18 cellular contexts compared by ENCODE assay signal in genomic region chr4:3255611-3256186, GRCh38. TPM values are rescaled to one million over a fixed set of nuclear protein-coding genes. Genes with fewer than 3 reads are reported as not detected.
A peak's percentile ranks its signal among the peaks of the same experiment; 100 is the strongest.
DNase-seq lines count a peak whose midpoint lies in the region; ATAC-seq and TF ChIP-seq lines count a peak whose summit lies in the region.
"Had no signal": no experiment of that assay in that cellular context is flagged by ENCODE, and none has a peak within 500 bp of the region (broad histone marks: within the 10 kb centered on the region; RNA-seq: fewer than 3 reads in every experiment).

No MANE protein-coding gene starts in this region.

- TF ChIP-seq EP300 in suprapubic skin (IDR thresholded peaks at IDR 0.05): no peak

- TF ChIP-seq POLR2A in suprapubic skin (IDR thresholded peaks at IDR 0.05): no peak

- WGBS in suprapubic skin: 95% methylated on average over 33 of the region's 36 CpGs

- no peak for ATAC-seq in activated CD8-positive, alpha-beta memory T cell treated with anti-CD3 and anti-CD28 coated beads, Interleukin-2, amount 10 ng/mL, durations not matched to agents 7 days and 5 days
- no peak for ATAC-seq in RWPE2 (ENCODE audit: low read depth)
- ATAC-seq in left lung: no peak
- ATAC-seq in mucosa of descending colon: no peak
- ATAC-seq: activated T-cell treated with anti-CD3 and anti-CD28 coated beads, Interleukin-2, amount 50 U/mL, for 72 hours had no signal

- no peaks in the 10 kb centered on the region for H3K36me3 Mint-ChIP-seq in activated CD8-positive, alpha-beta memory T cell treated with anti-CD3 and anti-CD28 coated beads, Interleukin-2, amount 10 ng/mL, durations not matched to agents 7 days and 5 days

- in situ Hi-C loops in GM13977 (cut with MboI; ENCODE audit: low pct_unique_long_range_greater_than_20kb, low sequenced_read_pairs, unreplicated experiment): no loop called here

- H3K4me3 ChIP-seq in RWPE2 (ENCODE audit: severe bottlenecking): no peak overlapping the region
- H3K4me3 ChIP-seq in left lung: no peak overlapping the region
- H3K4me3 ChIP-seq in suprapubic skin: no peak overlapping the region
- H3K4me3 ChIP-seq in mucosa of descending colon: no peak overlapping the region
- H3K4me3 ChIP-seq: SJSA1, thyroid gland had no signal

- TF ChIP-seq CTCF in RWPE2 (IDR thresholded peaks at IDR 0.05; ENCODE audit: poor library complexity, severe bottlenecking) (no peak), left lung (IDR thresholded peaks at IDR 0.05) (no peak), suprapubic skin (IDR thresholded peaks at IDR 0.05) (no peak), GM13977 (IDR thresholded peaks at IDR 0.05; ENCODE audit: extremely low read depth, insufficient read depth, missing control alignments) (no peak), mucosa of descending colon (IDR thresholded peaks at IDR 0.05) (no peak)

- no peak overlapping the region for H3K27ac Mint-ChIP-seq in activated CD8-positive, alpha-beta memory T cell treated with anti-CD3 and anti-CD28 coated beads, Interleukin-2, amount 10 ng/mL, durations not matched to agents 7 days and 5 days
- H3K27ac Mint-ChIP-seq: activated T-cell treated with anti-CD3 and anti-CD28 coated beads, Interleukin-2, amount 50 U/mL, for 72 hours; CD4-positive, alpha-beta T cell had no signal

- H3K27ac ChIP-seq in RWPE2 (ENCODE audit: poor library complexity, severe bottlenecking): no peak overlapping the region
- no peak overlapping the region for H3K27ac ChIP-seq in left lung
- H3K27ac ChIP-seq in suprapubic skin: no peak overlapping the region
- H3K27ac ChIP-seq: SJSA1, thyroid gland had no signal

- H3K27me3 ChIP-seq in RWPE2 (ENCODE audit: insufficient read depth, poor library complexity, severe bottlenecking) (no peaks in the 10 kb centered on the region), left lung (no peaks in the 10 kb centered on the region), suprapubic skin (no peaks in the 10 kb centered on the region)
- H3K27me3 ChIP-seq: SJSA1, thyroid gland had no signal

- H3K4me1 ChIP-seq in RWPE2 (ENCODE audit: insufficient read depth, poor library complexity, severe bottlenecking) (no peaks in the 10 kb centered on the region), left lung (no peaks in the 10 kb centered on the region), suprapubic skin (no peaks in the 10 kb centered on the region), mucosa of descending colon (ENCODE audit: low read depth) (no peaks in the 10 kb centered on the region)

- DNase-seq in activated CD8-positive, alpha-beta memory T cell treated with anti-CD3 and anti-CD28 coated beads, Interleukin-2, amount 10 ng/mL, durations not matched to agents 7 days and 5 days: peak; percentile 33
- no peak for DNase-seq in activated CD8-positive, alpha-beta memory T cell treated with anti-CD3 and anti-CD28 coated beads for 24 hours
- DNase-seq in RWPE2 (ENCODE audit: low spot score) (peak; percentile 48), left lung (peak; percentile 18 to 75), suprapubic skin (ENCODE audit: low spot score in 2 of 2) (peak; percentile 41 to 53), GM13977 (ENCODE audit: low spot score) (no peak), NCI-H1105 treated with DMSO at 0.1 percent for 48 hours (lab: John Stamatoyannopoulos, UW) (no peak), mucosa of descending colon (no peak)
- DNase-seq: activated CD4-positive, alpha-beta T cell treated with anti-CD3 and anti-CD28 coated beads, Interleukin-2, amount 50 U/mL, for 1 hour; activated T-cell treated with anti-CD3 and anti-CD28 coated beads, Interleukin-2, amount 50 U/mL, for 72 hours; hippocampal formation; NCI-H1092; NCI-H2107; NCI-H69; OCI-M1 had no signal

- H3K9me3 ChIP-seq in RWPE2 (ENCODE audit: severe bottlenecking) (no peaks in the 10 kb centered on the region), left lung (no peaks in the 10 kb centered on the region), suprapubic skin (no peaks in the 10 kb centered on the region), mucosa of descending colon (no peaks in the 10 kb centered on the region)
- H3K9me3 ChIP-seq: SJSA1, thyroid gland had no signal

- CTCF ChIA-PET in activated CD8-positive, alpha-beta memory T cell treated with anti-CD3 and anti-CD28 coated beads, Interleukin-2, amount 10 ng/mL, durations not matched to agents 7 days and 5 days (lab: Charles Lee): no interaction called here

- H3K36me3 ChIP-seq in RWPE2 (ENCODE audit: low read depth): no peaks in the 10 kb centered on the region
- peaks cover 0 to 10% of the 10 kb centered on the region in 2 donors for H3K36me3 ChIP-seq in left lung
- no peaks in the 10 kb centered on the region for H3K36me3 ChIP-seq in suprapubic skin
- no peaks in the 10 kb centered on the region for H3K36me3 ChIP-seq in mucosa of descending colon (ENCODE audit: low read depth)
- H3K36me3 ChIP-seq: SJSA1, thyroid gland had no signal

- peaks cover 3% of the 10 kb centered on the region for H3K4me1 Mint-ChIP-seq in activated CD8-positive, alpha-beta memory T cell treated with anti-CD3 and anti-CD28 coated beads, Interleukin-2, amount 10 ng/mL, durations not matched to agents 7 days and 5 days

- H3K4me3 Mint-ChIP-seq in activated CD8-positive, alpha-beta memory T cell treated with anti-CD3 and anti-CD28 coated beads, Interleukin-2, amount 10 ng/mL, durations not matched to agents 7 days and 5 days: no peak overlapping the region
- H3K4me3 Mint-ChIP-seq: activated T-cell treated with anti-CD3 and anti-CD28 coated beads, Interleukin-2, amount 50 U/mL, for 72 hours; CD4-positive, alpha-beta T cell had no signal

- intact Hi-C loops in left lung (cut with DNase I): no loop called here
- intact Hi-C loops in mucosa of descending colon (cut with DNase I, micrococcal nuclease): no loop called here

- no peaks in the 10 kb centered on the region for H3K27me3 Mint-ChIP-seq in activated CD8-positive, alpha-beta memory T cell treated with anti-CD3 and anti-CD28 coated beads, Interleukin-2, amount 10 ng/mL, durations not matched to agents 7 days and 5 days
- H3K27me3 Mint-ChIP-seq: CD4-positive, alpha-beta T cell had no signal

- no peaks in the 10 kb centered on the region for H3K9me3 Mint-ChIP-seq in activated CD8-positive, alpha-beta memory T cell treated with anti-CD3 and anti-CD28 coated beads, Interleukin-2, amount 10 ng/mL, durations not matched to agents 7 days and 5 days (ENCODE audit: low read depth)
- H3K9me3 Mint-ChIP-seq: activated T-cell treated with anti-CD3 and anti-CD28 coated beads, Interleukin-2, amount 50 U/mL, for 72 hours; CD4-positive, alpha-beta T cell had no signal

RNA-seq across cellular contexts. Expression of gene MSANTD1, which starts 6.7 kb away (rescaled TPM):
- under 1 TPM; 0.73 to 0.82 TPM for total RNA-seq in activated CD8-positive, alpha-beta memory T cell treated with anti-CD3 and anti-CD28 coated beads, Interleukin-2, amount 10 ng/mL, durations not matched to agents 7 days and 5 days
- total RNA-seq in left lung (1 to 10 TPM; 1.1 to 1.4 TPM), suprapubic skin (under 1 TPM in 2 of 4 donors, not detected in 2; 0.36 to 0.72 TPM), mucosa of descending colon (1 to 10 TPM in 1 of 3 donors, under 1 TPM in 2; 0.58 to 1.3 (median 0.69) TPM)

RNA-seq across cellular contexts. Expression of gene RGS12, which starts 37.1 kb away (rescaled TPM):
- total RNA-seq in activated CD8-positive, alpha-beta memory T cell treated with anti-CD3 and anti-CD28 coated beads, Interleukin-2, amount 10 ng/mL, durations not matched to agents 7 days and 5 days: 1 to 10 TPM; 2.1 to 5.0 TPM
- 10 to 100 TPM; 28.2 to 30.4 TPM for total RNA-seq in left lung
- 100 to 1,000 TPM in 2 of 4 donors, 10 to 100 TPM in 2; 65.8 to 246 (median 118) TPM for total RNA-seq in suprapubic skin
- 10 to 100 TPM; 16.4 to 28.9 (median 16.8) TPM for total RNA-seq in mucosa of descending colon

Comparison
In these comparisons a context has a peak if more than half of its experiments do, and no peak if none do; other contexts are left out.
1. DNase-seq: peak in activated CD8-positive, alpha-beta memory T cell treated with anti-CD3 and anti-CD28 coated beads, Interleukin-2, amount 10 ng/mL, durations not matched to agents 7 days and 5 days (single experiment), RWPE2 (single experiment), left lung (2 of 2) and suprapubic skin (2 of 2); none in activated CD8-positive, alpha-beta memory T cell treated with anti-CD3 and anti-CD28 coated beads for 24 hours (single experiment), GM13977 (single experiment), NCI-H1105 treated with DMSO at 0.1 percent for 48 hours (single experiment) and mucosa of descending colon (0 of 3).